6 cellular contexts compared by ENCODE assay signal in genomic region chr18:37852464-37852863, GRCh38.
"Had no signal": no experiment of that assay in that cellular context is flagged by ENCODE, and none has a peak within 500 bp of the region (broad histone marks: within the 10 kb centered on the region; RNA-seq: fewer than 3 reads in every experiment).

No MANE protein-coding gene starts in this region.

- H3K4me3 ChIP-seq: K562 had no signal

- DNase-seq: IMR-90, KBM-7, KG1 had no signal

- ATAC-seq: K562 had no signal

- H3K27ac ChIP-seq: HL-60 had no signal

- FAIRE-seq: HTR-8/SVneo, K562 had no signal
